ENCODE assay signal across 8 cellular contexts in genomic region chr10:93746844-93747284, GRCh38. TPM values are rescaled to one million over a fixed set of nuclear protein-coding genes. Genes with fewer than 3 reads are reported as not detected.
A peak's percentile ranks its signal among the peaks of the same experiment; 100 is the strongest.
DNase-seq lines count a peak whose midpoint lies in the region; ATAC-seq and TF ChIP-seq lines count a peak whose summit lies in the region.

No MANE protein-coding gene starts in this region.

- intact Hi-C loops in aorta (cut with DNase I): no loop called here

- H3K4me1 Mint-ChIP-seq in natural killer cell treated with Interleukin-12 subunit alpha and Interleukin-12 subunit beta and Interleukin-15 and Interleukin-18, amount 100 ng/mL, for 72 hours (ENCODE audit: low read depth in 2 of 2): peaks cover 0 to 3% of the 10 kb centered on the region in 2 donors

- 15 to 18% methylated on average over 4 of the region's 4 CpGs for WGBS in aorta, 2 donors

- no peak overlapping the region for H2AFZ ChIP-seq in OCI-LY3 (ENCODE audit: low read depth, low read length)

- DNase-seq in stimulated activated CD4-positive, alpha-beta T cell treated with anti-CD3 and anti-CD28 coated beads, Interleukin-15, amount 100 ng/mL, for 24 hours: peak; percentile 24
- DNase-seq in stimulated activated CD4-positive, alpha-beta T cell treated with anti-CD3 and anti-CD28 coated beads, Interleukin-4, amount 100 ng/mL, for 4 hours: no peak
- DNase-seq in fibroblast of villous mesenchyme (ENCODE audit: low read depth) (peak; percentile 97), aorta (peak in 1 of 2 donors; percentile 61)
- DNase-seq in natural killer cell treated with Interleukin-12 subunit alpha and Interleukin-12 subunit beta and Interleukin-15 and Interleukin-18, amount 100 ng/mL, for 72 hours (ENCODE audit: low spot score): no peak

- H3K9me3 ChIP-seq in OCI-LY3 (ENCODE audit: insufficient read depth, low read length) (no peaks in the 10 kb centered on the region), aorta (ENCODE audit: control insufficient read depth, low read length) (no peaks in the 10 kb centered on the region)

- peaks cover 29% of the 10 kb centered on the region for H3K4me1 ChIP-seq in OCI-LY3 (ENCODE audit: low read length)
- H3K4me1 ChIP-seq in aorta (ENCODE audit: control insufficient read depth in 1 of 2, insufficient read depth in 2 of 2, low read length in 2 of 2): peaks cover 0 to 4% of the 10 kb centered on the region in 2 donors

- ATAC-seq in aorta (ENCODE audit: low FRiP score) (peak; percentile 69), GM18909 (IDR thresholded peaks at IDR 0.05; ENCODE audit: poor library complexity, unreplicated experiment) (no peak), HG02610 (IDR thresholded peaks at IDR 0.05; ENCODE audit: unreplicated experiment) (no peak)
- ATAC-seq in natural killer cell treated with Interleukin-12 subunit alpha and Interleukin-12 subunit beta and Interleukin-15 and Interleukin-18, amount 100 ng/mL, for 72 hours: no peak

- peaks cover 12 to 26% of the 10 kb centered on the region in 2 donors for H3K27me3 Mint-ChIP-seq in natural killer cell treated with Interleukin-12 subunit alpha and Interleukin-12 subunit beta and Interleukin-15 and Interleukin-18, amount 100 ng/mL, for 72 hours

- H3K27me3 ChIP-seq in OCI-LY3 (ENCODE audit: low read depth, low read length) (no peaks in the 10 kb centered on the region), aorta (ENCODE audit: control insufficient read depth in 1 of 2, insufficient read depth in 2 of 2, low read length in 1 of 2) (no peaks in the 10 kb centered on the region)

- H3K36me3 ChIP-seq in OCI-LY3 (replicated peaks; ENCODE audit: low read depth, low read length): no peaks in the 10 kb centered on the region
- H3K36me3 ChIP-seq in aorta (ENCODE audit: control insufficient read depth in 1 of 2, insufficient read depth in 2 of 2, low read length in 1 of 2): no peaks in the 10 kb centered on the region

- H3K27ac Mint-ChIP-seq in natural killer cell treated with Interleukin-12 subunit alpha and Interleukin-12 subunit beta and Interleukin-15 and Interleukin-18, amount 100 ng/mL, for 72 hours: no peak overlapping the region

- TF ChIP-seq CTCF in OCI-LY3 (IDR thresholded peaks at IDR 0.05; ENCODE audit: low read depth, low read length) (peak; percentile 43; the same call in 1 of the 2 replicates), fibroblast of villous mesenchyme (IDR thresholded peaks at IDR 0.05; ENCODE audit: insufficient read depth, low read depth, low read length) (peak; percentile 29)

- H3K27ac ChIP-seq in OCI-LY3 (ENCODE audit: low read length): no peak overlapping the region
- H3K27ac ChIP-seq in aorta (ENCODE audit: low read depth in 1 of 2, low read length in 2 of 2): peak overlapping the region in 1 of 2 donors; percentile 68

- no peaks in the 10 kb centered on the region for H3K79me2 ChIP-seq in OCI-LY3 (ENCODE audit: low read length)

- H3K4me2 ChIP-seq in OCI-LY3 (ENCODE audit: low read length): no peak overlapping the region

- no peaks in the 10 kb centered on the region for H3K9me3 Mint-ChIP-seq in natural killer cell treated with Interleukin-12 subunit alpha and Interleukin-12 subunit beta and Interleukin-15 and Interleukin-18, amount 100 ng/mL, for 72 hours

- H3K36me3 Mint-ChIP-seq in natural killer cell treated with Interleukin-12 subunit alpha and Interleukin-12 subunit beta and Interleukin-15 and Interleukin-18, amount 100 ng/mL, for 72 hours: no peaks in the 10 kb centered on the region

- no peak overlapping the region for H3K4me3 Mint-ChIP-seq in natural killer cell treated with Interleukin-12 subunit alpha and Interleukin-12 subunit beta and Interleukin-15 and Interleukin-18, amount 100 ng/mL, for 72 hours

- no peaks in the 10 kb centered on the region for H4K20me1 ChIP-seq in OCI-LY3 (ENCODE audit: insufficient read depth, low read length)

- H3K4me3 ChIP-seq in OCI-LY3 (ENCODE audit: low read length) (no peak overlapping the region), fibroblast of villous mesenchyme (ENCODE audit: low read depth, low read length) (no peak overlapping the region), aorta (ENCODE audit: low read length in 2 of 2) (no peak overlapping the region)

- no peak overlapping the region for H3K9ac ChIP-seq in OCI-LY3 (ENCODE audit: low read length)

RNA-seq across cellular contexts. Expression of gene LGI1, which starts 10.9 kb away (rescaled TPM):
- total RNA-seq in fibroblast of villous mesenchyme: not detected in 2 replicates
- total RNA-seq in aorta: 1 to 10 TPM; 1.8 to 5.1 TPM
- 1 to 10 TPM in 1 of 2 donors, under 1 TPM in 1; 0.97 to 1.4 TPM for polyA plus RNA-seq in aorta
- total RNA-seq in natural killer cell treated with Interleukin-12 subunit alpha and Interleukin-12 subunit beta and Interleukin-15 and Interleukin-18, amount 100 ng/mL, for 72 hours: not detected

RNA-seq across cellular contexts. Expression of gene FRA10AC1, which starts 44.5 kb away (rescaled TPM):
- 6.0 and 11.3 TPM in 2 replicates for total RNA-seq in fibroblast of villous mesenchyme
- 10 to 100 TPM; 24.8 to 32.5 TPM for total RNA-seq in aorta
- 10 to 100 TPM; 15.0 to 16.0 TPM for polyA plus RNA-seq in aorta
- total RNA-seq in natural killer cell treated with Interleukin-12 subunit alpha and Interleukin-12 subunit beta and Interleukin-15 and Interleukin-18, amount 100 ng/mL, for 72 hours: 10 to 100 TPM; 11.9 to 17.8 TPM

Comparison
In these comparisons a context has a peak if more than half of its experiments do, and no peak if none do; other contexts are left out.
1. DNase-seq: peak in stimulated activated CD4-positive, alpha-beta T cell treated with anti-CD3 and anti-CD28 coated beads, Interleukin-15, amount 100 ng/mL, for 24 hours (single experiment) and fibroblast of villous mesenchyme (single experiment); none in stimulated activated CD4-positive, alpha-beta T cell treated with anti-CD3 and anti-CD28 coated beads, Interleukin-4, amount 100 ng/mL, for 4 hours (0 of 2) and natural killer cell treated with Interleukin-12 subunit alpha and Interleukin-12 subunit beta and Interleukin-15 and Interleukin-18, amount 100 ng/mL, for 72 hours (single experiment).